In genomic region chr14:53836546-53836945, GRCh38 we compare ENCODE assay signal across 17 cellular contexts.
"Had no signal": no experiment of that assay in that cellular context is flagged by ENCODE, and none has a peak within 500 bp of the region (broad histone marks: within the 10 kb centered on the region; RNA-seq: fewer than 3 reads in every experiment).

No MANE protein-coding gene starts in this region.

- FAIRE-seq: pancreas, small intestine had no signal

- DNase-seq: nephron progenitor cell; nucleus accumbens; pancreas; right cardiac atrium; right lobe of liver; sigmoid colon; small intestine; stimulated activated CD4-positive, alpha-beta T cell treated with anti-CD3 and anti-CD28 coated beads, Interleukin-15, amount 100 ng/mL, for 24 hours; stimulated activated CD4-positive, alpha-beta T cell treated with anti-CD3 and anti-CD28 coated beads, Interleukin-2, amount 100 ng/mL, for 24 hours; stimulated activated CD4-positive, alpha-beta T cell treated with anti-CD3 and anti-CD28 coated beads, Interleukin-2, amount 100 ng/mL, for 48 hours; stimulated activated CD4-positive, alpha-beta T cell treated with anti-CD3 and anti-CD28 coated beads, Interleukin-4, amount 100 ng/mL, for 24 hours; stimulated activated naive B cell treated with anti-CD40 and anti-IgM and Interleukin-4, amounts not matched to agents 10 μg/mL and 1 μg/mL and 100 μg/mL, for 72 hours; stimulated activated naive CD4-positive, alpha-beta T cell treated with Interleukin-2 at 50 U/mL for 16 hours; stomach; thyroid gland; trophoblast cell; upper lobe of left lung had no signal
